1 cellular context compared by ENCODE assay signal in the genomic region with DNA sequence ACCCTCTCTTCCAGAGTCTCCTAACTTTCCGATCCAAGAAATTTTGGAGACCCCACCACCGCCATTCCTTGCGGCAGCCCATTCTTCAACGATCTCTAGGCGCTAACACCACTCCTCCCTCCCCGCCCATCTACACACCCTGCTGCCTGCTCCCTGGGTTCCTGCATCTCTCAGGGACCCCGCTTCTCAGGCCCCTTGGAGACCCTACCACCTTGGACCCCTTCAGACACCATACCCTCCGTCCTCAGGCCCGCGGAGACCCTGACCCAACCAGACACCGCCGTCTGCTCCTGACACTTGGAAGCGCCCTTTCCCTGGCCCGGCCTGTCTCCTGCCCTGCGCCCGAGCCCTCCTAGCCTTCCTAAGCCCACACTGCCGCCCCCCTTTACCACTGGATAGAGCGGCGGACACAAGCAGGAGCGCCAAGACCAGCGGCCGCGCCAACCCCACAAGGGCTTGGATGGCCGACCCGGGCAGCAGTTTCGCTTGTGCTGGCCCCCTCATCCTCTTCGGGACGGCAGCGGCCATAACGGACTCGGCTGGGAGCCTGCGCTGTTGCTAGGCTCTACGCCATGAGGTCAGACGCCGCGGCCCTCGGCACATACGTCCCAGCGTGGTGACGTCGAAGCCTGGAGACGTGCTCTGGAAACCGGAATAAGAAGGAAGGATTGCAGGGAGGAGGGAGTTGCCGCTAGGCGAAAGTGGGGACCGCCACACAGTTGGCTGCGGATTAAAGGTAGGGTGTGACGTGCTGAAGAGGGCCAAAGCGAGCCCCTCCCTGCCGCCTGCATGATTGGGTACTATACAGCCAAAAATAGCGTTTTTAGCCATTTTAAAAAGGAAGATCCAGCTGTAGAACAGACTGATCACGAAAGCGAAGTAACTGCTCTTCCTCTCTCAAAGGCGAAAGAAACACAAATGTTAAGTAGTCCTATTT.
TF ChIP-seq lines count a peak whose summit lies in the region.

C5orf15 (minus strand) TSS at position 569 of the 937 bp plus-strand sequence; CDS start at position 528, 41 bp downstream.

TF ChIP-seq in K562, 482 proteins besides CTCF, POLR2A, EP300 and RAD21 (continued from another document and continues in another):
- no peak for TF ChIP-seq MLLT1 (IDR thresholded peaks at IDR 0.05)
- TF ChIP-seq, protein P1, sequence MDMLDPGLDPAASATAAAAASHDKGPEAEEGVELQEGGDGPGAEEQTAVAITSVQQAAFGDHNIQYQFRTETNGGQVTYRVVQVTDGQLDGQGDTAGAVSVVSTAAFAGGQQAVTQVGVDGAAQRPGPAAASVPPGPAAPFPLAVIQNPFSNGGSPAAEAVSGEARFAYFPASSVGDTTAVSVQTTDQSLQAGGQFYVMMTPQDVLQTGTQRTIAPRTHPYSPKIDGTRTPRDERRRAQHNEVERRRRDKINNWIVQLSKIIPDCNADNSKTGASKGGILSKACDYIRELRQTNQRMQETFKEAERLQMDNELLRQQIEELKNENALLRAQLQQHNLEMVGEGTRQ (CRISPR knock-in tag; IDR thresholded peaks at IDR 0.05) = no peak
- no peak for TF ChIP-seq ZNF79 (CRISPR knock-in tag; IDR thresholded peaks at IDR 0.05; ENCODE audit: low read depth)
- no peak for TF ChIP-seq MECOM (CRISPR knock-in tag; IDR thresholded peaks at IDR 0.05)
- TF ChIP-seq ELF1 (tag; IDR thresholded peaks at IDR 0.05) = peak; percentile 71; the same call in 1 of the 2 replicates
- TF ChIP-seq, protein P2, sequence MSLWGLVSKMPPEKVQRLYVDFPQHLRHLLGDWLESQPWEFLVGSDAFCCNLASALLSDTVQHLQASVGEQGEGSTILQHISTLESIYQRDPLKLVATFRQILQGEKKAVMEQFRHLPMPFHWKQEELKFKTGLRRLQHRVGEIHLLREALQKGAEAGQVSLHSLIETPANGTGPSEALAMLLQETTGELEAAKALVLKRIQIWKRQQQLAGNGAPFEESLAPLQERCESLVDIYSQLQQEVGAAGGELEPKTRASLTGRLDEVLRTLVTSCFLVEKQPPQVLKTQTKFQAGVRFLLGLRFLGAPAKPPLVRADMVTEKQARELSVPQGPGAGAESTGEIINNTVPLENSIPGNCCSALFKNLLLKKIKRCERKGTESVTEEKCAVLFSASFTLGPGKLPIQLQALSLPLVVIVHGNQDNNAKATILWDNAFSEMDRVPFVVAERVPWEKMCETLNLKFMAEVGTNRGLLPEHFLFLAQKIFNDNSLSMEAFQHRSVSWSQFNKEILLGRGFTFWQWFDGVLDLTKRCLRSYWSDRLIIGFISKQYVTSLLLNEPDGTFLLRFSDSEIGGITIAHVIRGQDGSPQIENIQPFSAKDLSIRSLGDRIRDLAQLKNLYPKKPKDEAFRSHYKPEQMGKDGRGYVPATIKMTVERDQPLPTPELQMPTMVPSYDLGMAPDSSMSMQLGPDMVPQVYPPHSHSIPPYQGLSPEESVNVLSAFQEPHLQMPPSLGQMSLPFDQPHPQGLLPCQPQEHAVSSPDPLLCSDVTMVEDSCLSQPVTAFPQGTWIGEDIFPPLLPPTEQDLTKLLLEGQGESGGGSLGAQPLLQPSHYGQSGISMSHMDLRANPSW (CRISPR knock-in tag; IDR thresholded peaks at IDR 0.05) = no peak
- TF ChIP-seq ETV5 (CRISPR knock-in tag; IDR thresholded peaks at IDR 0.05; ENCODE audit: low read depth) = no peak
- TF ChIP-seq HMG20B (CRISPR knock-in tag; IDR thresholded peaks at IDR 0.05) = no peak
- no peak for TF ChIP-seq ZC3H11A (IDR thresholded peaks at IDR 0.05; ENCODE audit: low read depth, low read length)
- no peak for TF ChIP-seq PATZ1 (CRISPR knock-in tag; IDR thresholded peaks at IDR 0.05; ENCODE audit: borderline replicate concordance)
- no peak for TF ChIP-seq ZC3H8 (IDR thresholded peaks at IDR 0.05)
- TF ChIP-seq ZNF239 (CRISPR knock-in tag; IDR thresholded peaks at IDR 0.05) = no peak
- peak; percentile 44; the same call in 1 of the 2 replicates for TF ChIP-seq PKNOX1 (IDR thresholded peaks at IDR 0.05)
- TF ChIP-seq NFRKB (IDR thresholded peaks at IDR 0.05; ENCODE audit: low read depth) = 0 out of 2 replicates have a peak, but pooled peaks have one; percentile 82
- TF ChIP-seq CEBPZ (IDR thresholded peaks at IDR 0.05; ENCODE audit: borderline replicate concordance, low read depth, low read length) = no peak
- TF ChIP-seq ZNF23 (CRISPR knock-in tag; IDR thresholded peaks at IDR 0.05) = no peak
- TF ChIP-seq HNRNPL (IDR thresholded peaks at IDR 0.05; ENCODE audit: low read depth, low read length) = no peak
- peak; percentile 47; the same call in 1 of the 2 replicates for TF ChIP-seq ETV1 (tag; conservative IDR thresholded peaks at IDR 0.05; ENCODE audit: low read depth)
- TF ChIP-seq CC2D1A (IDR thresholded peaks at IDR 0.05) = no peak
- TF ChIP-seq, protein P3, sequence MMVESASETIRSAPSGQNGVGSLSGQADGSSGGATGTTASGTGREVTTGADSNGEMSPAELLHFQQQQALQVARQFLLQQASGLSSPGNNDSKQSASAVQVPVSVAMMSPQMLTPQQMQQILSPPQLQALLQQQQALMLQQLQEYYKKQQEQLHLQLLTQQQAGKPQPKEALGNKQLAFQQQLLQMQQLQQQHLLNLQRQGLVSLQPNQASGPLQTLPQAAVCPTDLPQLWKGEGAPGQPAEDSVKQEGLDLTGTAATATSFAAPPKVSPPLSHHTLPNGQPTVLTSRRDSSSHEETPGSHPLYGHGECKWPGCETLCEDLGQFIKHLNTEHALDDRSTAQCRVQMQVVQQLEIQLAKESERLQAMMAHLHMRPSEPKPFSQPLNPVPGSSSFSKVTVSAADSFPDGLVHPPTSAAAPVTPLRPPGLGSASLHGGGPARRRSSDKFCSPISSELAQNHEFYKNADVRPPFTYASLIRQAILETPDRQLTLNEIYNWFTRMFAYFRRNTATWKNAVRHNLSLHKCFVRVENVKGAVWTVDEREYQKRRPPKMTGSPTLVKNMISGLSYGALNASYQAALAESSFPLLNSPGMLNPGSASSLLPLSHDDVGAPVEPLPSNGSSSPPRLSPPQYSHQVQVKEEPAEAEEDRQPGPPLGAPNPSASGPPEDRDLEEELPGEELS (CRISPR knock-in tag; IDR thresholded peaks at IDR 0.05; ENCODE audit: borderline replicate concordance) = no peak
- peak in 1 of 2 experiments; percentile 89; a peak in 2 of 4 replicates for TF ChIP-seq HDAC1 (IDR thresholded peaks at IDR 0.05)
- TF ChIP-seq ZSCAN29 (IDR thresholded peaks at IDR 0.05) = no peak
- TF ChIP-seq NR2C2 (CRISPR knock-in tag; IDR thresholded peaks at IDR 0.05) = no peak
- peak; percentile 80 for TF ChIP-seq NR2C2 (tag; IDR thresholded peaks at IDR 0.05)
- no peak for TF ChIP-seq ZNF408 (CRISPR knock-in tag; IDR thresholded peaks at IDR 0.05; ENCODE audit: low read depth)
- TF ChIP-seq EGR1 (conservative IDR thresholded peaks at IDR 0.05) = no peak; the same call in 1 of the 2 replicates
- TF ChIP-seq CEBPG (CRISPR knock-in tag; IDR thresholded peaks at IDR 0.05) = no peak; the same call in 1 of the 2 replicates
- TF ChIP-seq CEBPG (tag; conservative IDR thresholded peaks at IDR 0.05 in 1 of 2, IDR thresholded peaks at IDR 0.05 in 1 of 2) = no peak
- TF ChIP-seq ZKSCAN1 (IDR thresholded peaks at IDR 0.05; ENCODE audit: low read depth, low read length) = no peak; the same call in 1 of the 2 replicates
- no peak for TF ChIP-seq MIER1 (IDR thresholded peaks at IDR 0.05; ENCODE audit: low read depth)
- no peak for TF ChIP-seq ELF2 (CRISPR knock-in tag; IDR thresholded peaks at IDR 0.05)
- TF ChIP-seq ZNF311 (CRISPR knock-in tag; IDR thresholded peaks at IDR 0.05) = no peak
- TF ChIP-seq, protein P4, sequence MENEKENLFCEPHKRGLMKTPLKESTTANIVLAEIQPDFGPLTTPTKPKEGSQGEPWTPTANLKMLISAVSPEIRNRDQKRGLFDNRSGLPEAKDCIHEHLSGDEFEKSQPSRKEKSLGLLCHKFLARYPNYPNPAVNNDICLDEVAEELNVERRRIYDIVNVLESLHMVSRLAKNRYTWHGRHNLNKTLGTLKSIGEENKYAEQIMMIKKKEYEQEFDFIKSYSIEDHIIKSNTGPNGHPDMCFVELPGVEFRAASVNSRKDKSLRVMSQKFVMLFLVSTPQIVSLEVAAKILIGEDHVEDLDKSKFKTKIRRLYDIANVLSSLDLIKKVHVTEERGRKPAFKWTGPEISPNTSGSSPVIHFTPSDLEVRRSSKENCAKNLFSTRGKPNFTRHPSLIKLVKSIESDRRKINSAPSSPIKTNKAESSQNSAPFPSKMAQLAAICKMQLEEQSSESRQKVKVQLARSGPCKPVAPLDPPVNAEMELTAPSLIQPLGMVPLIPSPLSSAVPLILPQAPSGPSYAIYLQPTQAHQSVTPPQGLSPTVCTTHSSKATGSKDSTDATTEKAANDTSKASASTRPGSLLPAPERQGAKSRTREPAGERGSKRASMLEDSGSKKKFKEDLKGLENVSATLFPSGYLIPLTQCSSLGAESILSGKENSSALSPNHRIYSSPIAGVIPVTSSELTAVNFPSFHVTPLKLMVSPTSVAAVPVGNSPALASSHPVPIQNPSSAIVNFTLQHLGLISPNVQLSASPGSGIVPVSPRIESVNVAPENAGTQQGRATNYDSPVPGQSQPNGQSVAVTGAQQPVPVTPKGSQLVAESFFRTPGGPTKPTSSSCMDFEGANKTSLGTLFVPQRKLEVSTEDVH (IDR thresholded peaks at IDR 0.05; ENCODE audit: low read depth, partially characterized antibody) = peak; percentile 58
